ENCODE assay signal across 8 cellular contexts in genomic region chr14:95561001-95561412, GRCh38. TPM values are rescaled to one million over a fixed set of nuclear protein-coding genes. Genes with fewer than 3 reads are reported as not detected.
DNase-seq lines count a peak whose midpoint lies in the region; ATAC-seq and TF ChIP-seq lines count a peak whose summit lies in the region.

No MANE protein-coding gene starts in this region.

- H3K9me3 Mint-ChIP-seq in activated CD4-positive, alpha-beta memory T cell treated with anti-CD3 and anti-CD28 coated beads for 36 hours, result no peaks in the 10 kb centered on the region
- H3K9me3 Mint-ChIP-seq in memory B cell, result no peaks in the 10 kb centered on the region

- no peaks in the 10 kb centered on the region for H3K36me3 Mint-ChIP-seq in activated CD4-positive, alpha-beta memory T cell treated with anti-CD3 and anti-CD28 coated beads for 36 hours
- no peaks in the 10 kb centered on the region for H3K36me3 Mint-ChIP-seq in memory B cell

- peaks cover 4% of the 10 kb centered on the region for H3K4me1 Mint-ChIP-seq in activated CD4-positive, alpha-beta memory T cell treated with anti-CD3 and anti-CD28 coated beads for 36 hours (ENCODE audit: low read depth)
- peaks cover 7% of the 10 kb centered on the region for H3K4me1 Mint-ChIP-seq in memory B cell

- H3K27ac Mint-ChIP-seq in activated CD4-positive, alpha-beta memory T cell treated with anti-CD3 and anti-CD28 coated beads for 36 hours, result no peak overlapping the region
- H3K27ac Mint-ChIP-seq in memory B cell, result no peak overlapping the region

- H3K27ac ChIP-seq in HL-60 (replicated peaks), result no peak overlapping the region

- H3K4me3 Mint-ChIP-seq in activated CD4-positive, alpha-beta memory T cell treated with anti-CD3 and anti-CD28 coated beads for 36 hours, result no peak overlapping the region
- no peak overlapping the region for H3K4me3 Mint-ChIP-seq in memory B cell

- peaks cover 5% of the 10 kb centered on the region for H3K27me3 Mint-ChIP-seq in activated CD4-positive, alpha-beta memory T cell treated with anti-CD3 and anti-CD28 coated beads for 36 hours
- peaks cover 20% of the 10 kb centered on the region for H3K27me3 Mint-ChIP-seq in memory B cell

- ATAC-seq in memory B cell (ENCODE audit: low read depth), result peak; percentile 99

- CTCF ChIA-PET in activated CD4-positive, alpha-beta memory T cell treated with anti-CD3 and anti-CD28 coated beads for 36 hours (lab: Charles Lee), result interaction anchor here (0.9 to 3.8 kb wide), 7 partner anchors 116 to 538 kb away, joined by 3 to 23 read pairs (median 4); no protein-coding TSS in a partner anchor

- peak; percentile 95 for DNase-seq in COR-L47 (lab: John Stamatoyannopoulos, UW)
- DNase-seq in GM20000 (ENCODE audit: low spot score), result peak; percentile 83
- DNase-seq in HL-60 (ENCODE audit: low read depth in 1 of 2, low spot score in 1 of 2), result peak in 1 of 2 experiments; percentile 87
- peak; percentile 70 for DNase-seq in NCI-H82 treated with DMSO at 0.1 percent for 48 hours (lab: John Stamatoyannopoulos, UW; ENCODE audit: unreplicated experiment)
- peak; percentile 92 for DNase-seq in activated CD4-positive, alpha-beta memory T cell treated with anti-CD3 and anti-CD28 coated beads for 36 hours
- peak; percentile 68 for DNase-seq in effector CD8-positive, alpha-beta T cell (lab: John Stamatoyannopoulos, UW)
- DNase-seq in memory B cell (ENCODE audit: low spot score in 2 of 2), result peak; percentile 90 to 91
- peak; percentile 68 to 74 for DNase-seq in stimulated activated CD8-positive, alpha-beta memory T cell treated with anti-CD3 and anti-CD28 coated beads, Interleukin-15, amount 100 ng/mL, for 48 hours (ENCODE audit: low read depth in 2 of 2)

- POLR2A ChIA-PET in activated CD4-positive, alpha-beta memory T cell treated with anti-CD3 and anti-CD28 coated beads for 36 hours (lab: Charles Lee), result no interaction called here

- H3K4me3 ChIP-seq in HL-60 (replicated peaks; ENCODE audit: insufficient read depth, low read length), result no peak overlapping the region

- no peaks in the 10 kb centered on the region for H3K27me3 ChIP-seq in HL-60 (ENCODE audit: insufficient read depth, poor library complexity, severe bottlenecking)

- intact Hi-C loops in activated CD4-positive, alpha-beta memory T cell treated with anti-CD3 and anti-CD28 coated beads for 36 hours (cut with micrococcal nuclease), result loop anchor here (1.0 kb wide), 4 partner anchors 122 to 863 kb away; no protein-coding TSS in a partner anchor

- TF ChIP-seq CTCF in GM20000 (IDR thresholded peaks at IDR 0.05; ENCODE audit: extremely low read depth, missing control alignments) (peak; percentile 91), HL-60 (IDR thresholded peaks at IDR 0.05; ENCODE audit: insufficient read depth, low read length) (peak; percentile 94)

RNA-seq across cellular contexts. Expression of gene GLRX5, which starts 26.2 kb away (rescaled TPM):
- total RNA-seq in activated CD4-positive, alpha-beta memory T cell treated with anti-CD3 and anti-CD28 coated beads for 36 hours, result 10 to 100 TPM; 31.8 to 32.2 TPM

RNA-seq across cellular contexts. Expression of gene SYNE3, which starts 44.6 kb away (rescaled TPM):
- 10 to 100 TPM; 35.3 to 37.3 TPM for total RNA-seq in activated CD4-positive, alpha-beta memory T cell treated with anti-CD3 and anti-CD28 coated beads for 36 hours
